12 cellular contexts compared by ENCODE assay signal in the genomic region with DNA sequence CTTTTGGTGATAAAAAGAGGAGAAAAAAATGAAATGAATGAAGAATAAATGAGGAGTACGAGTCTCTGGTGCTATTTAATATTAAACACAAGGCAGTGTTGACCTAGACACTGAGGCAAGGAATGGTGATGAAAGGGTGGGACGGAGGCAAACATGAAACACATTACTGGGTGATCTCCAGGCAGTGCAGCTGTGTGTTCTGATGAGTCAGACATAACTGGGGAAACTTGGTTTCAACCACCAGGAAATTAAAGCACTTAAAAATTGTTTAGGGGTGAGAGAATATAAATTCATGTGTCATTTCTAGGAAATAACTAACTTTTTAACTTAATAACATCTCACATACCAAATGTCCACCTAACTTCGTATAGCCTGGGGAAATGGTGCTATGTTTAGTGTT. TPM values are rescaled to one million over a fixed set of nuclear protein-coding genes. Genes with fewer than 3 reads are reported as not detected.
DNase-seq lines count a peak whose midpoint lies in the region; ATAC-seq, FAIRE-seq and TF ChIP-seq lines count a peak whose summit lies in the region.
"Had no signal": no experiment of that assay in that cellular context is flagged by ENCODE, and none has a peak within 500 bp of the region (broad histone marks: within the 10 kb centered on the region; RNA-seq: fewer than 3 reads in every experiment).

No MANE protein-coding gene starts in this region.

- no peaks in the 10 kb centered on the region for H3K27me3 Mint-ChIP-seq in activated naive CD8-positive, alpha-beta T cell treated with anti-CD3 and anti-CD28 coated beads, Interleukin-2, amount 50 U/mL, for 24 hours
- H3K27me3 Mint-ChIP-seq in neural progenitor cell (ENCODE audit: insufficient read depth, low read depth), result peaks cover 3% of the 10 kb centered on the region

- peaks cover 4% of the 10 kb centered on the region for H3K9me3 Mint-ChIP-seq in activated naive CD8-positive, alpha-beta T cell treated with anti-CD3 and anti-CD28 coated beads, Interleukin-2, amount 50 U/mL, for 24 hours
- H3K9me3 Mint-ChIP-seq in neural progenitor cell, result no peaks in the 10 kb centered on the region

- no peaks in the 10 kb centered on the region for H3K4me1 Mint-ChIP-seq in activated naive CD8-positive, alpha-beta T cell treated with anti-CD3 and anti-CD28 coated beads, Interleukin-2, amount 50 U/mL, for 24 hours
- no peaks in the 10 kb centered on the region for H3K4me1 Mint-ChIP-seq in neural progenitor cell

- 49% methylated on average over 3 of the region's 3 CpGs for WGBS in prostate gland

- ATAC-seq in omental fat pad (ENCODE audit: low FRiP score), result peak; percentile 54
- no peak for ATAC-seq in activated naive CD8-positive, alpha-beta T cell treated with anti-CD3 and anti-CD28 coated beads, Interleukin-2, amount 50 U/mL, for 24 hours

- H3K27ac ChIP-seq in endothelial cell of umbilical vein (ENCODE audit: insufficient read depth, low read depth, low read length) (peak overlapping the region; percentile 44), neural progenitor cell (no peak overlapping the region), prostate gland (no peak overlapping the region)

- FAIRE-seq in endothelial cell of umbilical vein (lab: Jason Lieb, UNC), result peak; percentile 88

- H3K4me1 ChIP-seq in endothelial cell of umbilical vein (ENCODE audit: control insufficient read depth, extremely low read depth, insufficient read depth, low read length) (peaks cover 18% of the 10 kb centered on the region), neural progenitor cell (no peaks in the 10 kb centered on the region), prostate gland (replicated peaks) (no peaks in the 10 kb centered on the region)

- H4K20me1 ChIP-seq in endothelial cell of umbilical vein (replicated peaks; ENCODE audit: control insufficient read depth, extremely low read depth, insufficient read depth, low read length) (no peaks in the 10 kb centered on the region), neural progenitor cell (ENCODE audit: low read depth) (no peaks in the 10 kb centered on the region)

- peak overlapping the region; percentile 39 for H2AFZ ChIP-seq in endothelial cell of umbilical vein (ENCODE audit: low read depth, low read length)
- no peak overlapping the region for H2AFZ ChIP-seq in neural progenitor cell (replicated peaks)

- no peaks in the 10 kb centered on the region for H3K36me3 Mint-ChIP-seq in activated naive CD8-positive, alpha-beta T cell treated with anti-CD3 and anti-CD28 coated beads, Interleukin-2, amount 50 U/mL, for 24 hours (ENCODE audit: low read depth)
- H3K36me3 Mint-ChIP-seq in neural progenitor cell, result no peaks in the 10 kb centered on the region

- CTCF ChIA-PET in endothelial cell of umbilical vein (lab: Charles Lee), result interaction anchor here (1.0 to 1.9 kb wide), 2 partner anchors 27 to 53 kb away, joined by 3 to 4 read pairs; no protein-coding TSS in a partner anchor

- no peak for TF ChIP-seq CTCF in endothelial cell of umbilical vein (IDR thresholded peaks at IDR 0.05; ENCODE audit: extremely low read depth in 1 of 2, insufficient read depth in 1 of 2, low read depth in 1 of 2, low read length in 2 of 2)
- no peak for TF ChIP-seq CTCF in omental fat pad (IDR thresholded peaks at IDR 0.05)
- no peak for TF ChIP-seq CTCF in neural progenitor cell (IDR thresholded peaks at IDR 0.05)
- no peak for TF ChIP-seq CTCF in prostate gland (IDR thresholded peaks at IDR 0.05)

- H3K27ac Mint-ChIP-seq in activated naive CD8-positive, alpha-beta T cell treated with anti-CD3 and anti-CD28 coated beads, Interleukin-2, amount 50 U/mL, for 24 hours, result no peak overlapping the region
- no peak overlapping the region for H3K27ac Mint-ChIP-seq in neural progenitor cell

- H3K4me3 Mint-ChIP-seq in activated naive CD8-positive, alpha-beta T cell treated with anti-CD3 and anti-CD28 coated beads, Interleukin-2, amount 50 U/mL, for 24 hours, result no peak overlapping the region
- no peak overlapping the region for H3K4me3 Mint-ChIP-seq in neural progenitor cell

- dilution Hi-C loops in endothelial cell of umbilical vein (cut with MboI; ENCODE audit: extremely low pct_ligation_motif_present, low sequenced_read_pairs), result no loop called here

- H3K36me3 ChIP-seq in endothelial cell of umbilical vein (ENCODE audit: control insufficient read depth in 2 of 2, extremely low read depth in 1 of 2, insufficient read depth in 2 of 2, low read length in 2 of 2) (no peaks in the 10 kb centered on the region), neural progenitor cell (no peaks in the 10 kb centered on the region), prostate gland (no peaks in the 10 kb centered on the region)

- H3K9ac ChIP-seq in endothelial cell of umbilical vein (replicated peaks; ENCODE audit: extremely low read depth, insufficient read depth, low read length), result no peak overlapping the region
- H3K9ac ChIP-seq in neural progenitor cell, result no peak overlapping the region

- POLR2A ChIA-PET in endothelial cell of umbilical vein (lab: Charles Lee), result no interaction called here

- H3K9me3 ChIP-seq in endothelial cell of umbilical vein (replicated peaks; ENCODE audit: control insufficient read depth, insufficient read depth, low read length) (no peaks in the 10 kb centered on the region), neural progenitor cell (ENCODE audit: low read depth) (no peaks in the 10 kb centered on the region), prostate gland (no peaks in the 10 kb centered on the region)

- no TSS peak for BruUV-seq in endothelial cell of umbilical vein (replicated peaks; lab: Mats Ljungman, UMichigan)

- H3K27me3 ChIP-seq in endothelial cell of umbilical vein (ENCODE audit: control insufficient read depth in 2 of 2, insufficient read depth in 2 of 2, low read length in 2 of 2), result no peaks in the 10 kb centered on the region
- H3K27me3 ChIP-seq in neural progenitor cell, result no peaks in the 10 kb centered on the region
- H3K27me3 ChIP-seq in prostate gland (replicated peaks; ENCODE audit: insufficient read depth), result no peaks in the 10 kb centered on the region

- H3K4me2 ChIP-seq in endothelial cell of umbilical vein (ENCODE audit: insufficient read depth, low read length) (peak overlapping the region; percentile 28), neural progenitor cell (no peak overlapping the region)

- intact Hi-C loops in endothelial cell of umbilical vein (cut with micrococcal nuclease), result loop anchor here (2.0 kb wide), 1 partner anchor 40 kb away; no protein-coding TSS in a partner anchor
- intact Hi-C loops in prostate gland (cut with DNase I), result no loop called here

- H3K4me3 ChIP-seq in endothelial cell of umbilical vein (replicated peaks in 1 of 3; ENCODE audit: insufficient read depth in 1 of 3, low read depth in 1 of 3, low read length in 3 of 3), result no peak overlapping the region
- no peak overlapping the region for H3K4me3 ChIP-seq in neural progenitor cell
- H3K4me3 ChIP-seq in prostate gland, result no peak overlapping the region

- H3K79me2 ChIP-seq in endothelial cell of umbilical vein (ENCODE audit: control insufficient read depth, insufficient read depth, low read length) (no peaks in the 10 kb centered on the region), neural progenitor cell (ENCODE audit: low read depth) (no peaks in the 10 kb centered on the region)

- peak; percentile 71 for DNase-seq in Daoy (ENCODE audit: low read depth)
- DNase-seq in NCI-H226, result peak; percentile 28
- peak; percentile 79 for DNase-seq in endothelial cell of umbilical vein (ENCODE audit: low read depth, low spot score)
- no peak for DNase-seq in omental fat pad (ENCODE audit: low spot score)
- no peak for DNase-seq in activated naive CD8-positive, alpha-beta T cell treated with anti-CD3 and anti-CD28 coated beads, Interleukin-2, amount 50 U/mL, for 24 hours
- no peak for DNase-seq in neural progenitor cell (ENCODE audit: low spot score)
- DNase-seq in GDM1 (lab: John Stamatoyannopoulos, UW), result no peak
- no peak for DNase-seq in prostate gland (ENCODE audit: low spot score)
- DNase-seq: effector CD8-positive, alpha-beta T cell; NK-92 treated with Interleukin-12 subunit alpha and Interleukin-12 subunit beta, amount 100 ng/mL, for 24 hours had no signal

- H3F3A ChIP-seq in neural progenitor cell (ENCODE audit: low read depth), result no peaks in the 10 kb centered on the region

- no peaks in the 10 kb centered on the region for H3K9me1 ChIP-seq in endothelial cell of umbilical vein (replicated peaks; ENCODE audit: control insufficient read depth, extremely low read depth, insufficient read depth, low read length)

- no peak for TF ChIP-seq POLR2A in endothelial cell of umbilical vein (IDR thresholded peaks at IDR 0.05; ENCODE audit: low read depth, low read length)
- TF ChIP-seq POLR2A in prostate gland (IDR thresholded peaks at IDR 0.05), result no peak

RNA-seq across cellular contexts. Expression of a gene that starts 19.7 kb away (rescaled TPM):
- 0.06 TPM in 1 of 2 replicates, not detected in the other for total RNA-seq in Daoy (2014; rRNA removed; shearing (Covaris generic))
- total RNA-seq in endothelial cell of umbilical vein, result 0.25 and 1.2 TPM in 2 replicates
- polyA plus RNA-seq in endothelial cell of umbilical vein, result 0.78 and 0.81 TPM in 2 replicates
- 0.59 and 1.0 TPM in 2 replicates for polyA plus RNA-seq in endothelial cell of umbilical vein (2011; cell fraction: cytosol; rRNA removed)
- polyA plus RNA-seq in endothelial cell of umbilical vein (2011; cell fraction: nucleus; rRNA removed), result 0.32 and 0.43 TPM in 2 replicates
- polyA plus RNA-seq in endothelial cell of umbilical vein (2012), result 3.5 and 4.3 TPM in 2 replicates
- polyA minus RNA-seq in endothelial cell of umbilical vein, result 0.19 TPM in 1 of 2 replicates, not detected in the other
- polyA minus RNA-seq in endothelial cell of umbilical vein (2011; cell fraction: cytosol; rRNA and poly(A)+ RNA removed), result not detected
- not detected in 2 replicates for polyA minus RNA-seq in endothelial cell of umbilical vein (2011; cell fraction: nucleus; rRNA and poly(A)+ RNA removed)
- total RNA-seq in omental fat pad, result 10 to 100 TPM in 1 of 4 donors, 1 to 10 TPM in 2, not detected in 1; 1.8 to 15.8 (median 3.1) TPM
- total RNA-seq in neural progenitor cell (ENCODE audit: low replicate concordance), result 0.71 and 1.5 TPM in 2 replicates
- 1 to 10 TPM; 5.2 to 8.4 TPM for total RNA-seq in prostate gland
- total RNA-seq: skeletal muscle tissue had no signal

RNA-seq across cellular contexts. Expression of a gene that starts 36.3 kb away (rescaled TPM):
- not detected in 2 replicates for total RNA-seq in Daoy (2014; rRNA removed; shearing (Covaris generic))
- total RNA-seq in endothelial cell of umbilical vein (not detected in 2 replicates), omental fat pad (not detected), neural progenitor cell (ENCODE audit: low replicate concordance) (not detected in 2 replicates), prostate gland (not detected)
- polyA plus RNA-seq in endothelial cell of umbilical vein, result not detected in 2 replicates
- 0.31 TPM in 1 of 2 replicates, not detected in the other for polyA plus RNA-seq in endothelial cell of umbilical vein (2011; cell fraction: cytosol; rRNA removed)
- not detected in 2 replicates for polyA plus RNA-seq in endothelial cell of umbilical vein (2011; cell fraction: nucleus; rRNA removed)
- not detected in 2 replicates for polyA plus RNA-seq in endothelial cell of umbilical vein (2012)
- polyA minus RNA-seq in endothelial cell of umbilical vein, result not detected in 2 replicates
- not detected for polyA minus RNA-seq in endothelial cell of umbilical vein (2011; cell fraction: cytosol; rRNA and poly(A)+ RNA removed)
- polyA minus RNA-seq in endothelial cell of umbilical vein (2011; cell fraction: nucleus; rRNA and poly(A)+ RNA removed), result not detected in 2 replicates
- total RNA-seq: lung microvascular endothelial cell, skeletal muscle tissue had no signal

RNA-seq across cellular contexts. Expression of a gene that starts 52.4 kb away (rescaled TPM):
- 16.7 and 21.4 TPM in 2 replicates for total RNA-seq in Daoy (2014; rRNA removed; shearing (Covaris generic))
- total RNA-seq in endothelial cell of umbilical vein (9.0 and 20.0 TPM in 2 replicates), omental fat pad (100 to 1,000 TPM in 1 of 4 donors, 10 to 100 TPM in 1, 1 to 10 TPM in 2; 2.7 to 114 (median 12.9) TPM), neural progenitor cell (ENCODE audit: low replicate concordance) (not detected in 2 replicates), prostate gland (10 to 100 TPM in 1 of 2 donors, under 1 TPM in 1; 0.74 to 37.1 TPM)
- 26.7 and 36.0 TPM in 2 replicates for polyA plus RNA-seq in endothelial cell of umbilical vein
- polyA plus RNA-seq in endothelial cell of umbilical vein (2011; cell fraction: cytosol; rRNA removed), result 44.6 and 62.9 TPM in 2 replicates
- polyA plus RNA-seq in endothelial cell of umbilical vein (2011; cell fraction: nucleus; rRNA removed), result 23.8 and 27.9 TPM in 2 replicates
- polyA plus RNA-seq in endothelial cell of umbilical vein (2012), result 44.9 and 91.9 TPM in 2 replicates
- polyA minus RNA-seq in endothelial cell of umbilical vein, result 2.7 and 5.6 TPM in 2 replicates
- not detected for polyA minus RNA-seq in endothelial cell of umbilical vein (2011; cell fraction: cytosol; rRNA and poly(A)+ RNA removed)
- polyA minus RNA-seq in endothelial cell of umbilical vein (2011; cell fraction: nucleus; rRNA and poly(A)+ RNA removed), result 4.0 and 6.7 TPM in 2 replicates

Comparison
In these comparisons a context has a peak if more than half of its experiments do, and no peak if none do; other contexts are left out.
1. DNase-seq: peak in Daoy (single experiment), NCI-H226 (single experiment) and endothelial cell of umbilical vein (single experiment); none in omental fat pad (single experiment), activated naive CD8-positive, alpha-beta T cell treated with anti-CD3 and anti-CD28 coated beads, Interleukin-2, amount 50 U/mL, for 24 hours (single experiment), neural progenitor cell (single experiment), GDM1 (single experiment) and prostate gland (single experiment).